Comparison of ENCODE assay signal across 8 cellular contexts in the genomic region with DNA sequence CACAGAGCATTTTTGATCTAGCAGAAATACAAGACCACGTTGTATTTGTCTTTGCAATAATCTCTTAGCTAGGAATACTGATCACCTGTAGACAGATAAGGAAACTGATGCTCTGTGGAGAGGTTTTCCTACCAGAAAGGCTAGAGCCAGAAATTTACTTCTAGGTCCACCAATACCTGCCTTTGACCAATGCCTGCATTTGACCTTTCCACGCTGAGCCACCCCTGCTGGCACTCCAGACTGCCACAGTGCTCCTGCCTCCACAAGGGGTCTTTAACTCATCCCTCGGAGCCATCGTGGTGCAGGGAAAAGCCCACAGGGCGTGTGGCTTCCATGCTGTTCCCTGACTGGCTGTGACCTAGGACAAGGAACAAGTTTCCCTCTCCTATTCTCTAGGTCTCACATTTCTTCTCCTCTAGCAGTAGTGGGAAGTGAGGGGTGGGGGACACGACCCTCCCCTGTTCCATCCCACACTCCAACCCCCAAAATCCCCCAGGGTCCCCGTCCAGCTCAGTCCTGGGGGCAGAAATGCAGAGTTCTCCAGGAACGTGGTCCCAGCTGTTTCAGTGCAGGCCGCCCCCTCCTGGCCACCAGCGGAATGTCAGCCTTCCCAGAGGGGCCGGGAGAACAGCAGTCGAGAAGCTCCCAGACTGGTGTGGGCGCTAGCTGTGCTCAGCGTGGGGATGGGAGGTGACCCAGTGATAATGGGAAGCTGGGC. TPM values are rescaled to one million over a fixed set of nuclear protein-coding genes. Genes with fewer than 3 reads are reported as not detected.
DNase-seq lines count a peak whose midpoint lies in the region; ATAC-seq and TF ChIP-seq lines count a peak whose summit lies in the region.

No MANE protein-coding gene starts in this region.

- H2BK120ac ChIP-seq in mesendoderm (ENCODE audit: low read depth, low read length) = no peak overlapping the region

- H4K8ac ChIP-seq in mesendoderm (ENCODE audit: low read depth, low read length) = no peak overlapping the region

- H3K27ac ChIP-seq in mesendoderm (ENCODE audit: low read depth, low read length) = no peak overlapping the region

- H3K56ac ChIP-seq in mesendoderm (ENCODE audit: low read length) = no peak overlapping the region

- no peak overlapping the region for H3K18ac ChIP-seq in mesendoderm (ENCODE audit: low read length)

- no peak overlapping the region for H4K5ac ChIP-seq in mesendoderm (ENCODE audit: low read length)

- no peak overlapping the region for H2AK5ac ChIP-seq in mesendoderm (ENCODE audit: low read length)

- H3K79me1 ChIP-seq in mesendoderm (ENCODE audit: low read length) = no peaks in the 10 kb centered on the region

- no peak overlapping the region for H3K4me2 ChIP-seq in mesendoderm (ENCODE audit: low read length)

- no peak overlapping the region for H2BK5ac ChIP-seq in mesendoderm (ENCODE audit: low read length)

- no peaks in the 10 kb centered on the region for H3K79me2 ChIP-seq in mesendoderm (ENCODE audit: control insufficient read depth, insufficient read depth, low read length)

- no peak overlapping the region for H2BK15ac ChIP-seq in mesendoderm (replicated peaks; ENCODE audit: low read depth)

- no CpG with 5 or more reads among the region's 14 CpGs for WGBS in mesendoderm (ENCODE audit: extremely low coverage, insufficient coverage, low lambda C conversion rate)

- TF ChIP-seq CTCF in AG09319 (IDR thresholded peaks at IDR 0.05; ENCODE audit: low read depth, low read length) = peak; percentile 95

- ATAC-seq in GM19395 (IDR thresholded peaks at IDR 0.05; ENCODE audit: unreplicated experiment) (peak; percentile 60), GM18870 (IDR thresholded peaks at IDR 0.05; ENCODE audit: unreplicated experiment) (no peak)

- no peak overlapping the region for H3K4me3 ChIP-seq in mesendoderm (ENCODE audit: low read length)

- H3K23ac ChIP-seq in mesendoderm (ENCODE audit: low read length) = no peak overlapping the region

- H3K4me1 ChIP-seq in mesendoderm (ENCODE audit: control insufficient read depth, low read depth, low read length) = peaks cover 5% of the 10 kb centered on the region

- DNase-seq in AG09319 (ENCODE audit: extremely low read depth, low read depth) = peak; percentile 29
- DNase-seq in NCI-H526 treated with DMSO at 0.1 percent for 48 hours (lab: John Stamatoyannopoulos, UW) = peak; percentile 31
- DNase-seq in activated CD8-positive, alpha-beta memory T cell treated with anti-CD3 and anti-CD28 coated beads for 1 hour (ENCODE audit: extremely low read depth in 1 of 2, low read depth in 1 of 2) = peak; percentile 13 to 45
- DNase-seq in effector CD8-positive, alpha-beta T cell (lab: John Stamatoyannopoulos, UW) = peak; percentile 38
- DNase-seq in mesendoderm = peak; percentile 76
- peak; percentile 39 for DNase-seq in stimulated activated CD8-positive, alpha-beta memory T cell treated with anti-CD3 and anti-CD28 coated beads, Interleukin-15, amount 100 ng/mL, for 24 hours (ENCODE audit: low read depth)

- no peak overlapping the region for H3K9ac ChIP-seq in mesendoderm (ENCODE audit: low read length)

- H3K27me3 ChIP-seq in mesendoderm (ENCODE audit: insufficient read depth, low read length, poor library complexity) = no peaks in the 10 kb centered on the region

- H3K36me3 ChIP-seq in mesendoderm (ENCODE audit: control insufficient read depth, insufficient read depth, low read length) = no peaks in the 10 kb centered on the region

- no peak overlapping the region for H3K4ac ChIP-seq in mesendoderm (ENCODE audit: low read depth, low read length)

RNA-seq across cellular contexts. Expression of gene ELN, which starts 1.4 kb away (rescaled TPM):
- 0.95 TPM for polyA plus RNA-seq in mesendoderm (2013, experiment 1 of 2)
- polyA plus RNA-seq in mesendoderm (2013, experiment 2 of 2) = 1.1 TPM

RNA-seq across cellular contexts. Expression of gene LIMK1, which starts 57.0 kb away (rescaled TPM):
- 47.9 TPM for polyA plus RNA-seq in mesendoderm (2013, experiment 1 of 2)
- 48.4 TPM for polyA plus RNA-seq in mesendoderm (2013, experiment 2 of 2)
